Comparison of ENCODE assay signal across 9 cellular contexts in the genomic region with DNA sequence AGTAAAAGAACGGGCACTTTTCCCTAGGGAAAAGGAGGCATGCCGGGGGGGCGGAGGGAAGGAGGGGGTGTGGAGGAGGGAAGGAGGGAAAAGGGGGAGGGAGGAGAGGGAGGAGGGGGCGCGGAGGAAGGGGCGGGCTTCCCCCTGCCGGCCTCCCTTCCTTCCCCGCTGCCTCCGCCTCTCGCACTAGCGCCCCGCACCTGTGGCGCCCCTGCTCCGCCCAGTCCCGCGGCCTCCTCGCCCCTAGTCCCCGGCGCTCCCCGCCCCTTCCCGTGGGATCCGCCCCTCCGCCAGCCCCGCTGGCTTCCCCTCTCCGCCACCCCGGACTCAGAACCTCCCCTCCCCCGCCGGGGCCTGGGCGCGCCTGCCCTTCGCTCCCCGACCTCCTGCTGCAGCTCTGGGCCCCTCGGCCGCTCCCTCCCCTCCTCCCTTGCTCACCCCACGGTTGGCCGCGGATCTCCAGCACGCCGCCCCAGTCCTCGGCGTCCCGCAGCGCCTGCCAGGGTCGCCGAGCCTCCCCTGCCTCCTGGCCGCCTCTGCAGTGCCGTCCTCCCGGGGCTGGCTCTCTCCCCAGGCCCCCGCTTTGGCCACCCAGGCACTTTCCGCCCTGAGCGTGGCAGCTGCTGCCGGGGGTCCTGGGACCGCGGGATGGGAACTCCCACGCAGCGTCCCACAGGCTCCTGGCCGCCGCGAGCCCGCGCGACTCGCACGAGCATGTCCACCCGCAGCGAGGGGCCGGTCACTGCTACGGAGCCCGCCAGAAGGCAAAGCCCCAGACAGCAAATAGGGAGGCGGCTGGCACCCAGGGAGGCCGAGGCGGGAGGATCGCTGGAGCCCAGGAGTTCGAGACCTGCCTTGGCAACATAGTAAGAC.
DNase-seq lines count a peak whose midpoint lies in the region; ATAC-seq and TF ChIP-seq lines count a peak whose summit lies in the region.
"Had no signal": no experiment of that assay in that cellular context is flagged by ENCODE, and none has a peak within 500 bp of the region (broad histone marks: within the 10 kb centered on the region; RNA-seq: fewer than 3 reads in every experiment).

No MANE protein-coding gene starts in this region.

- intact Hi-C loops in activated CD8-positive, alpha-beta T cell treated with anti-CD3 and anti-CD28 coated beads for 36 hours (cut with micrococcal nuclease): no loop called here
- intact Hi-C loops in right lobe of liver (cut with DNase I) (no loop called here), upper lobe of right lung (cut with DNase I) (no loop called here)

- whole genome bisulfite sequencing in right lobe of liver (ENCODE audit: insufficient coverage, low coverage, low lambda C conversion rate, missing lambda C conversion rate): 1% methylated on average over 12 of the region's 74 CpGs

- H3K4me1 Mint-ChIP-seq in activated CD8-positive, alpha-beta T cell treated with anti-CD3 and anti-CD28 coated beads for 36 hours (ENCODE audit: low read depth): no peaks in the 10 kb centered on the region
- no peaks in the 10 kb centered on the region for H3K4me1 Mint-ChIP-seq in activated CD8-positive, alpha-beta T cell treated with anti-CD3 and anti-CD28 coated beads, Interleukin-2, amount 10 ng/mL, durations not matched to agents 7 days and 5 days (ENCODE audit: low read depth)

- H3K4me3 Mint-ChIP-seq in activated CD8-positive, alpha-beta T cell treated with anti-CD3 and anti-CD28 coated beads for 36 hours: no peak overlapping the region
- H3K4me3 Mint-ChIP-seq in activated CD8-positive, alpha-beta T cell treated with anti-CD3 and anti-CD28 coated beads, Interleukin-2, amount 10 ng/mL, durations not matched to agents 7 days and 5 days: no peak overlapping the region

- no peak overlapping the region for H3K27ac Mint-ChIP-seq in activated CD8-positive, alpha-beta T cell treated with anti-CD3 and anti-CD28 coated beads for 36 hours
- no peak overlapping the region for H3K27ac Mint-ChIP-seq in activated CD8-positive, alpha-beta T cell treated with anti-CD3 and anti-CD28 coated beads, Interleukin-2, amount 10 ng/mL, durations not matched to agents 7 days and 5 days

- H3K36me3 ChIP-seq in right lobe of liver: no peaks in the 10 kb centered on the region
- no peaks in the 10 kb centered on the region for H3K36me3 ChIP-seq in upper lobe of right lung

- no peak for ATAC-seq in activated CD8-positive, alpha-beta T cell treated with anti-CD3 and anti-CD28 coated beads for 36 hours
- no peak for ATAC-seq in activated CD8-positive, alpha-beta T cell treated with anti-CD3 and anti-CD28 coated beads, Interleukin-2, amount 10 ng/mL, durations not matched to agents 7 days and 5 days
- ATAC-seq in right lobe of liver (peak; percentile 72 to 92 (median 85)), upper lobe of right lung (peak; percentile 80)

- H3K9me3 Mint-ChIP-seq in activated CD8-positive, alpha-beta T cell treated with anti-CD3 and anti-CD28 coated beads for 36 hours: no peaks in the 10 kb centered on the region
- no peaks in the 10 kb centered on the region for H3K9me3 Mint-ChIP-seq in activated CD8-positive, alpha-beta T cell treated with anti-CD3 and anti-CD28 coated beads, Interleukin-2, amount 10 ng/mL, durations not matched to agents 7 days and 5 days (ENCODE audit: insufficient read depth)

- H3K9me3 ChIP-seq in right lobe of liver (no peaks in the 10 kb centered on the region), upper lobe of right lung (no peaks in the 10 kb centered on the region)

- no peaks in the 10 kb centered on the region for H3K36me3 Mint-ChIP-seq in activated CD8-positive, alpha-beta T cell treated with anti-CD3 and anti-CD28 coated beads for 36 hours (ENCODE audit: low read depth)
- no peaks in the 10 kb centered on the region for H3K36me3 Mint-ChIP-seq in activated CD8-positive, alpha-beta T cell treated with anti-CD3 and anti-CD28 coated beads, Interleukin-2, amount 10 ng/mL, durations not matched to agents 7 days and 5 days (ENCODE audit: low read depth)

- no peak for TF ChIP-seq POLR2A in right lobe of liver (IDR thresholded peaks at IDR 0.05)

- POLR2A ChIA-PET in activated CD8-positive, alpha-beta T cell treated with anti-CD3 and anti-CD28 coated beads for 36 hours (lab: Charles Lee): no interaction called here
- POLR2A ChIA-PET in activated CD8-positive, alpha-beta T cell treated with anti-CD3 and anti-CD28 coated beads, Interleukin-2, amount 10 ng/mL, durations not matched to agents 7 days and 5 days (lab: Charles Lee): no interaction called here

- CTCF ChIA-PET in activated CD8-positive, alpha-beta T cell treated with anti-CD3 and anti-CD28 coated beads for 36 hours (lab: Charles Lee): no interaction called here
- CTCF ChIA-PET in activated CD8-positive, alpha-beta T cell treated with anti-CD3 and anti-CD28 coated beads, Interleukin-2, amount 10 ng/mL, durations not matched to agents 7 days and 5 days (lab: Charles Lee): no interaction called here

- peak; percentile 5 for DNase-seq in activated CD8-positive, alpha-beta T cell treated with anti-CD3 and anti-CD28 coated beads for 36 hours
- no peak for DNase-seq in activated CD8-positive, alpha-beta T cell treated with anti-CD3 and anti-CD28 coated beads, Interleukin-2, amount 10 ng/mL, durations not matched to agents 7 days and 5 days
- DNase-seq in cortex of kidney (lab: John Stamatoyannopoulos, UW) (peak; percentile 71), right lobe of liver (peak; percentile 83 to 91 (median 88)), upper lobe of right lung (peak; percentile 88), putamen (ENCODE audit: low spot score) (no peak), RKO (ENCODE audit: low spot score) (no peak)
- no peak for DNase-seq in activated CD4-positive, alpha-beta T cell treated with anti-CD3 and anti-CD28 coated beads, Interleukin-2, amount 50 U/mL, for 4 hours

- peaks cover 0 to 15% (median 4%) of the 10 kb centered on the region in 4 donors for H3K4me1 ChIP-seq in right lobe of liver
- H3K4me1 ChIP-seq in upper lobe of right lung: peaks cover 3% of the 10 kb centered on the region

- no peak for TF ChIP-seq CTCF in activated CD8-positive, alpha-beta T cell treated with anti-CD3 and anti-CD28 coated beads for 36 hours (IDR thresholded peaks at IDR 0.05)
- TF ChIP-seq CTCF in right lobe of liver (IDR thresholded peaks at IDR 0.05) (no peak), upper lobe of right lung (IDR thresholded peaks at IDR 0.05) (no peak)

- H3K27me3 ChIP-seq in right lobe of liver (no peaks in the 10 kb centered on the region), upper lobe of right lung (no peaks in the 10 kb centered on the region)

- peaks cover 12% of the 10 kb centered on the region for H3K27me3 Mint-ChIP-seq in activated CD8-positive, alpha-beta T cell treated with anti-CD3 and anti-CD28 coated beads for 36 hours
- H3K27me3 Mint-ChIP-seq in activated CD8-positive, alpha-beta T cell treated with anti-CD3 and anti-CD28 coated beads, Interleukin-2, amount 10 ng/mL, durations not matched to agents 7 days and 5 days (ENCODE audit: low read depth): peaks cover 12% of the 10 kb centered on the region

- H3K4me3 ChIP-seq in right lobe of liver: peak overlapping the region; percentile 60 to 72 (median 72)
- H3K4me3 ChIP-seq in upper lobe of right lung: peak overlapping the region; percentile 54

- H3K27ac ChIP-seq in right lobe of liver: peak overlapping the region in 2 of 3 donors; percentile 62 to 64
- H3K27ac ChIP-seq in upper lobe of right lung: no peak overlapping the region
- H3K27ac ChIP-seq: epithelial cell of prostate had no signal

Comparison
In these comparisons a context has a peak if more than half of its experiments do, and no peak if none do; other contexts are left out.
1. DNase-seq: peak in activated CD8-positive, alpha-beta T cell treated with anti-CD3 and anti-CD28 coated beads for 36 hours (single experiment), cortex of kidney (single experiment), right lobe of liver (3 of 3) and upper lobe of right lung (single experiment); none in activated CD8-positive, alpha-beta T cell treated with anti-CD3 and anti-CD28 coated beads, Interleukin-2, amount 10 ng/mL, durations not matched to agents 7 days and 5 days (single experiment), activated CD4-positive, alpha-beta T cell treated with anti-CD3 and anti-CD28 coated beads, Interleukin-2, amount 50 U/mL, for 4 hours (0 of 2), putamen (single experiment) and RKO (single experiment).
2. ATAC-seq: peak in right lobe of liver (4 of 4) and upper lobe of right lung (single experiment); none in activated CD8-positive, alpha-beta T cell treated with anti-CD3 and anti-CD28 coated beads for 36 hours (single experiment) and activated CD8-positive, alpha-beta T cell treated with anti-CD3 and anti-CD28 coated beads, Interleukin-2, amount 10 ng/mL, durations not matched to agents 7 days and 5 days (single experiment).